Comparison of ENCODE assay signal across 8 cellular contexts in genomic region chr16:80526418-80527061, GRCh38. TPM values are rescaled to one million over a fixed set of nuclear protein-coding genes. Genes with fewer than 3 reads are reported as not detected.
DNase-seq lines count a peak whose midpoint lies in the region; ATAC-seq, FAIRE-seq and TF ChIP-seq lines count a peak whose summit lies in the region.

No MANE protein-coding gene starts in this region.

- no peaks in the 10 kb centered on the region for H3K4me1 ChIP-seq in SJCRH30
- peaks cover 0 to 5% (median 0%) of the 10 kb centered on the region in 4 donors for H3K4me1 ChIP-seq in sigmoid colon

- peak; percentile 85 for FAIRE-seq in GM12891 (lab: Jason Lieb, UNC)

- CTCF ChIA-PET in activated naive CD4-positive, alpha-beta T cell treated with anti-CD3 and anti-CD28 coated beads, Interleukin-2, amount 10 ng/mL, durations not matched to agents 7 days and 5 days (lab: Charles Lee): interaction anchor here (0.6 to 6.8 kb wide), 66 partner anchors 9 to 925 kb away, joined by 3 to 89 read pairs (median 4); partner anchors contain the start of gene DYNLRB2

- no peaks in the 10 kb centered on the region for H3K36me3 ChIP-seq in SJCRH30
- H3K36me3 ChIP-seq in sigmoid colon: no peaks in the 10 kb centered on the region

- H3K27ac ChIP-seq in SJCRH30 (no peak overlapping the region), sigmoid colon (no peak overlapping the region)

- H3K27ac Mint-ChIP-seq in activated naive CD4-positive, alpha-beta T cell treated with anti-CD3 and anti-CD28 coated beads, Interleukin-2, amount 10 ng/mL, durations not matched to agents 7 days and 5 days: no peak overlapping the region

- H3K4me3 Mint-ChIP-seq in activated naive CD4-positive, alpha-beta T cell treated with anti-CD3 and anti-CD28 coated beads, Interleukin-2, amount 10 ng/mL, durations not matched to agents 7 days and 5 days: no peak overlapping the region

- peaks cover 11% of the 10 kb centered on the region for H3K4me1 Mint-ChIP-seq in activated naive CD4-positive, alpha-beta T cell treated with anti-CD3 and anti-CD28 coated beads, Interleukin-2, amount 10 ng/mL, durations not matched to agents 7 days and 5 days

- H3K27me3 ChIP-seq in SJCRH30: 0 out of 2 replicates have a peak, but pooled peaks cover 4% of the 10 kb centered on the region
- H3K27me3 ChIP-seq in sigmoid colon: peaks cover 0 to 13% (median 0%) of the 10 kb centered on the region in 3 donors

- H3K4me3 ChIP-seq in SJCRH30 (no peak overlapping the region), sigmoid colon (no peak overlapping the region)

- H3K9me3 ChIP-seq in SJCRH30 (replicated peaks) (no peaks in the 10 kb centered on the region), sigmoid colon (no peaks in the 10 kb centered on the region)

- H3K9me3 Mint-ChIP-seq in activated naive CD4-positive, alpha-beta T cell treated with anti-CD3 and anti-CD28 coated beads, Interleukin-2, amount 10 ng/mL, durations not matched to agents 7 days and 5 days: no peaks in the 10 kb centered on the region

- TF ChIP-seq CTCF in sigmoid colon (IDR thresholded peaks at IDR 0.05): peak; percentile 52 to 85 (median 63)

- DNase-seq in AG08396 (ENCODE audit: low spot score) (peak; percentile 46), GM12891 (ENCODE audit: insufficient read length, low spot score) (no peak), HS-27A (ENCODE audit: low read depth) (peak; percentile 12), SJCRH30 (peak; percentile 6 to 60), head of caudate nucleus (peak in 40 of 42 donors; percentile 5 to 79 (median 47)), sigmoid colon (no peak)
- peak; percentile 66 for DNase-seq in activated naive CD4-positive, alpha-beta T cell treated with anti-CD3 and anti-CD28 coated beads, Interleukin-2, amount 10 ng/mL, durations not matched to agents 7 days and 5 days

- TF ChIP-seq EP300 in sigmoid colon (IDR thresholded peaks at IDR 0.05): no peak

- no peaks in the 10 kb centered on the region for H3K27me3 Mint-ChIP-seq in activated naive CD4-positive, alpha-beta T cell treated with anti-CD3 and anti-CD28 coated beads, Interleukin-2, amount 10 ng/mL, durations not matched to agents 7 days and 5 days

- H3K36me3 Mint-ChIP-seq in activated naive CD4-positive, alpha-beta T cell treated with anti-CD3 and anti-CD28 coated beads, Interleukin-2, amount 10 ng/mL, durations not matched to agents 7 days and 5 days: no peaks in the 10 kb centered on the region

- intact Hi-C loops in head of caudate nucleus (cut with DNase I): no loop called here
- intact Hi-C loops in sigmoid colon (cut with DNase I): loop anchor here (10.0 kb wide), 1 partner anchor 922 kb away; the partner anchor contains the start of gene MAF

- no peak for ATAC-seq in GM19023 (IDR thresholded peaks at IDR 0.05; ENCODE audit: unreplicated experiment)

- TF ChIP-seq POLR2A in GM12891 (IDR thresholded peaks at IDR 0.05; ENCODE audit: low read depth, low read length) (no peak), sigmoid colon (IDR thresholded peaks at IDR 0.05) (no peak)

- WGBS in sigmoid colon, 2 donors: 28 to 31% methylated on average over 6 of the region's 6 CpGs

TF ChIP-seq in GM12891, 5 proteins besides CTCF, POLR2A, EP300 and RAD21:
- TF ChIP-seq PAX5 (IDR thresholded peaks at IDR 0.05; ENCODE audit: insufficient read depth, low read length, severe bottlenecking): no peak
- TF ChIP-seq SPI1 (IDR thresholded peaks at IDR 0.05; ENCODE audit: low read depth, low read length): no peak
- no peak for TF ChIP-seq POU2F2 (IDR thresholded peaks at IDR 0.05; ENCODE audit: low read depth, low read length)
- TF ChIP-seq POLR2AphosphoS5 (IDR thresholded peaks at IDR 0.05; ENCODE audit: low read depth, low read length): no peak
- no peak for TF ChIP-seq TAF1 (IDR thresholded peaks at IDR 0.05; ENCODE audit: low read depth, low read length)

RNA-seq across cellular contexts. Expression of gene DYNLRB2, which starts 14.3 kb away (rescaled TPM):
- polyA plus RNA-seq in GM12891 (2012; ENCODE audit: low read depth, missing spikeins): 1.1 TPM
- total RNA-seq in SJCRH30 (2014; rRNA removed; shearing (Covaris generic)): not detected in 2 replicates
- 1 to 10 TPM in 2 of 4 donors, not detected in 2; 1.9 to 3.3 TPM for total RNA-seq in sigmoid colon
- 1 to 10 TPM in 1 of 3 donors, under 1 TPM in 1, not detected in 1; 0.63 to 3.0 TPM for polyA plus RNA-seq in sigmoid colon

Comparison
In these comparisons a context has a peak if more than half of its experiments do, and no peak if none do; other contexts are left out.
1. DNase-seq: peak in AG08396 (single experiment), HS-27A (single experiment), SJCRH30 (2 of 2), activated naive CD4-positive, alpha-beta T cell treated with anti-CD3 and anti-CD28 coated beads, Interleukin-2, amount 10 ng/mL, durations not matched to agents 7 days and 5 days (single experiment) and head of caudate nucleus (40 of 42); none in GM12891 (single experiment) and sigmoid colon (single experiment).